ENCODE assay signal across 8 cellular contexts in the genomic region with DNA sequence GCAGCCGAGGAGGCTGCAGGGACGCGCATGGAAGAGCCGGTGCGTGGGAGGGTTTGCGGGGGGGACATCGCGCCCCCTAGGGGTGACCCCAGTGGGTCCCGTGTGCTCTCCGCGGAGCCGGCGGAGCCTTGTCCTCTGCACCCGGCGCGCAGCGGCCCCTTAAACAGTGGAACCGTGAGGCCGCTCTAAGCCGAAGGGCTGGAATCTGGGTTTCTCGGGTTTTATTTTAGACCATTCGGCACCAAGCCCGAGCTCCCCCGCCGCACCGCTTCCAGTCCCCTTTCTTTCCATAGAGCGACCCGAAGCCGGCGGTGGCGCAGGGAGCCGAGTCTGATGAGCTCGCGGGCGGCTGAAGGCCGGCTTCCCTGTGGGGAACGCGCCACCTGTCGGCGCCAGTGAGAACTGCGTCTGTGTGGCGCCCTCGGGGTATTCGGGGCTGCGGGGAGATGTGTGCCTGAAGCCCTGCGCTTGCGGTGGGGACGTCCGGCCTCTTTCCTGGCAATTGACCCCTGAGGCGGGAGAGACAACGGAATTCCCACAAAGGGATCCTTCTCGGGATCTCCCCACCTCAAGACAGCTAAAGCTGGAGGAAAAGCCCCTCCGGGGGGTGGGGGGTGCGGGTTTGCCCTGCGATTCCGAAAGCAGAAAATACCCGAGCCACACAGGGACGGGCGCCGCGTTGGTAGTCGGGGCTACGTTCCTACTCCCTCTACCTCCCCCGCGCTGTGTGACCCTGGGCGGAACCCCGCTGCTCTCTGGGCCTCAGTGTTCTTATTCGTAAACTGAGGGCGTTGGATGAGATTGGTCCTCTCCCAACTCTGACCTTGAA. TPM values are rescaled to one million over a fixed set of nuclear protein-coding genes. Genes with fewer than 3 reads are reported as not detected.
DNase-seq lines count a peak whose midpoint lies in the region; ATAC-seq and TF ChIP-seq lines count a peak whose summit lies in the region.

No MANE protein-coding gene starts in this region.

- DNase-seq in COLO829 (ENCODE audit: low spot score) (peak; percentile 81), HL-60 (ENCODE audit: low read depth in 1 of 2, low spot score in 1 of 2) (peak; percentile 51 to 77), PC-3 (peak; percentile 88), fibroblast of the conjunctiva (ENCODE audit: low read depth) (peak; percentile 57), neuronal stem cell (ENCODE audit: low spot score) (peak; percentile 91), stomach (peak; percentile 82)
- DNase-seq in activated T-helper 1 cell treated with anti-CD3 and anti-CD28 coated beads, Interleukin-12 subunit alpha, Interleukin-12 subunit beta, Interleukin-2, Interleukin-4 antibody, amounts not matched to agents 30 ng/mL and 10 ng/mL and 1 ng/mL, durations not matched to agents 14 hours and 24 hours and 36 hours (ENCODE audit: low spot score) = peak; percentile 71

- H3F3A ChIP-seq in PC-3 (ENCODE audit: low read length, unreplicated experiment) = no peaks in the 10 kb centered on the region

- H2BK12ac ChIP-seq in neuronal stem cell (ENCODE audit: low read length) = no peak overlapping the region

- WGBS in neuronal stem cell (ENCODE audit: extremely low coverage in 2 of 2, insufficient read length in 2 of 2, insufficient replicate concordance in 1 of 2), 2 donors = no CpG with 5 or more reads among the region's 69 CpGs
- 2 to 4% (median 2%) methylated on average over 67 to 69 of the region's 69 CpGs for WGBS in stomach, 5 donors

- H3K4ac ChIP-seq in neuronal stem cell (ENCODE audit: low read length) = no peak overlapping the region

- H4K8ac ChIP-seq in neuronal stem cell (ENCODE audit: low read depth, low read length) = no peak overlapping the region

- no peaks in the 10 kb centered on the region for H3K9me3 ChIP-seq in PC-3 (ENCODE audit: low read length)
- peaks cover 3 to 4% of the 10 kb centered on the region in 2 donors for H3K9me3 ChIP-seq in neuronal stem cell (replicated peaks in 1 of 2; ENCODE audit: control insufficient read depth in 2 of 2, insufficient read depth in 1 of 2, low read depth in 1 of 2, low read length in 2 of 2)
- no peaks in the 10 kb centered on the region for H3K9me3 ChIP-seq in stomach

- TF ChIP-seq POLR2A in stomach (IDR thresholded peaks at IDR 0.05) = no peak

- peak overlapping the region; percentile 89 for H2AFZ ChIP-seq in PC-3 (ENCODE audit: low read length)
- H2AFZ ChIP-seq in neuronal stem cell (ENCODE audit: low read length) = peak overlapping the region; percentile 61

- TF ChIP-seq EP300 in stomach (IDR thresholded peaks at IDR 0.05) = no peak

- peaks cover 4% of the 10 kb centered on the region for H3K4me1 Mint-ChIP-seq in activated T-helper 1 cell treated with anti-CD3 and anti-CD28 coated beads, Interleukin-12 subunit alpha, Interleukin-12 subunit beta, Interleukin-2, Interleukin-4 antibody, amounts not matched to agents 30 ng/mL and 10 ng/mL and 1 ng/mL, durations not matched to agents 14 hours and 24 hours and 36 hours (ENCODE audit: low read depth)

- no peaks in the 10 kb centered on the region for H3K79me1 ChIP-seq in neuronal stem cell (ENCODE audit: low read depth, low read length)

- no peak overlapping the region for H2AK5ac ChIP-seq in neuronal stem cell (ENCODE audit: low read depth, low read length)

- CTCF ChIA-PET in PC-3 (lab: Charles Lee) = interaction anchor here (0.5 to 1.4 kb wide), 19 partner anchors 9 to 841 kb away, joined by 3 to 11 read pairs (median 4); a partner anchor contains a TSS

- H3K9me2 ChIP-seq in PC-3 (replicated peaks; ENCODE audit: low read length) = no peaks in the 10 kb centered on the region

- POLR2A ChIA-PET in PC-3 (lab: Charles Lee; ENCODE audit: unreplicated experiment) = no interaction called here

- H3K27me3 ChIP-seq in HL-60 (ENCODE audit: insufficient read depth, poor library complexity, severe bottlenecking) (peaks cover 93% of the 10 kb centered on the region), PC-3 (ENCODE audit: low read length) (peaks cover 28% of the 10 kb centered on the region), neuronal stem cell (ENCODE audit: control insufficient read depth in 3 of 3, insufficient read depth in 3 of 3, low read depth in 1 of 3, low read length in 3 of 3) (peaks cover 80 to 100% (median 98%) of the 10 kb centered on the region in 3 experiments), stomach (peaks cover 73 to 100% (median 95%) of the 10 kb centered on the region in 3 donors)

- H3K27ac ChIP-seq in HL-60 (replicated peaks) (no peak overlapping the region), PC-3 (ENCODE audit: low read length) (no peak overlapping the region), neuronal stem cell (replicated peaks; ENCODE audit: low read length) (no peak overlapping the region), stomach (no peak overlapping the region)

- peak overlapping the region; percentile 82 for H3K23ac ChIP-seq in neuronal stem cell (ENCODE audit: low read depth, low read length, poor library complexity)

- ATAC-seq in GM19463 (IDR thresholded peaks at IDR 0.05; ENCODE audit: unreplicated experiment) (peak; percentile 91), PC-3 (peak; percentile 89)

- peak overlapping the region; percentile 44 for H3K18ac ChIP-seq in neuronal stem cell (ENCODE audit: low read length)

- BruUV-seq in PC-3 (replicated peaks; lab: Mats Ljungman, UMichigan) = no TSS peak

- no peak overlapping the region for H2BK5ac ChIP-seq in neuronal stem cell (ENCODE audit: low read length)

- peaks cover 2% of the 10 kb centered on the region for H3K36me3 Mint-ChIP-seq in activated T-helper 1 cell treated with anti-CD3 and anti-CD28 coated beads, Interleukin-12 subunit alpha, Interleukin-12 subunit beta, Interleukin-2, Interleukin-4 antibody, amounts not matched to agents 30 ng/mL and 10 ng/mL and 1 ng/mL, durations not matched to agents 14 hours and 24 hours and 36 hours (ENCODE audit: low read depth)

- TF ChIP-seq CTCF in HL-60 (IDR thresholded peaks at IDR 0.05; ENCODE audit: insufficient read depth, low read length) = peak; percentile 63
- peak; percentile 89 for TF ChIP-seq CTCF in PC-3 (conservative IDR thresholded peaks at IDR 0.05; ENCODE audit: low read depth, low read length)
- TF ChIP-seq CTCF in stomach (IDR thresholded peaks at IDR 0.05) = peak in 5 of 7 experiments; percentile 89 to 97 (median 96)

- H3K4me3 Mint-ChIP-seq in activated T-helper 1 cell treated with anti-CD3 and anti-CD28 coated beads, Interleukin-12 subunit alpha, Interleukin-12 subunit beta, Interleukin-2, Interleukin-4 antibody, amounts not matched to agents 30 ng/mL and 10 ng/mL and 1 ng/mL, durations not matched to agents 14 hours and 24 hours and 36 hours = peak overlapping the region; percentile 66

- H3K36me3 ChIP-seq in PC-3 (ENCODE audit: low read depth, low read length) (no peaks in the 10 kb centered on the region), neuronal stem cell (replicated peaks in 1 of 2; ENCODE audit: control insufficient read depth in 2 of 2, insufficient read depth in 2 of 2, low read length in 2 of 2) (no peaks in the 10 kb centered on the region), stomach (no peaks in the 10 kb centered on the region)

- peak overlapping the region; percentile 65 for H3K27ac Mint-ChIP-seq in activated T-helper 1 cell treated with anti-CD3 and anti-CD28 coated beads, Interleukin-12 subunit alpha, Interleukin-12 subunit beta, Interleukin-2, Interleukin-4 antibody, amounts not matched to agents 30 ng/mL and 10 ng/mL and 1 ng/mL, durations not matched to agents 14 hours and 24 hours and 36 hours

- H3K4me3 ChIP-seq in HL-60 (replicated peaks; ENCODE audit: insufficient read depth, low read length) (no peak overlapping the region), PC-3 (ENCODE audit: low read length) (peak overlapping the region; percentile 72), neuronal stem cell (ENCODE audit: low read length in 2 of 2) (no peak overlapping the region), stomach (peak overlapping the region; percentile 1 to 46 (median 20))

- H4K20me1 ChIP-seq in PC-3 (ENCODE audit: low read length) = no peaks in the 10 kb centered on the region

- no peak overlapping the region for H2BK120ac ChIP-seq in neuronal stem cell (ENCODE audit: low read depth, low read length)

- H3K14ac ChIP-seq in neuronal stem cell (ENCODE audit: low read length) = no peak overlapping the region

- H3K9me3 Mint-ChIP-seq in activated T-helper 1 cell treated with anti-CD3 and anti-CD28 coated beads, Interleukin-12 subunit alpha, Interleukin-12 subunit beta, Interleukin-2, Interleukin-4 antibody, amounts not matched to agents 30 ng/mL and 10 ng/mL and 1 ng/mL, durations not matched to agents 14 hours and 24 hours and 36 hours = no peaks in the 10 kb centered on the region

- peaks cover 81% of the 10 kb centered on the region for H3K27me3 Mint-ChIP-seq in activated T-helper 1 cell treated with anti-CD3 and anti-CD28 coated beads, Interleukin-12 subunit alpha, Interleukin-12 subunit beta, Interleukin-2, Interleukin-4 antibody, amounts not matched to agents 30 ng/mL and 10 ng/mL and 1 ng/mL, durations not matched to agents 14 hours and 24 hours and 36 hours (ENCODE audit: insufficient read depth)

- H4K91ac ChIP-seq in neuronal stem cell (ENCODE audit: low read depth, low read length, poor library complexity) = no peak overlapping the region

- intact Hi-C loops in PC-3 (cut with micrococcal nuclease) = loop anchor here (1.0 to 5.0 kb wide), 6 partner anchors 187 to 633 kb away; no protein-coding TSS in a partner anchor
- intact Hi-C loops in activated T-helper 1 cell treated with anti-CD3 and anti-CD28 coated beads, Interleukin-12 subunit alpha, Interleukin-12 subunit beta, Interleukin-2, Interleukin-4 antibody, amounts not matched to agents 30 ng/mL and 10 ng/mL and 1 ng/mL, durations not matched to agents 14 hours and 24 hours and 36 hours (cut with micrococcal nuclease) = loop anchor here (1.0 to 10.0 kb wide), 6 partner anchors 23 to 1489 kb away; a partner anchor contains a TSS
- intact Hi-C loops in stomach (cut with DNase I; ENCODE audit: low total_unique reads) = loop anchor here (5.0 kb wide), 2 partner anchors 633 to 823 kb away; no protein-coding TSS in a partner anchor

- H3K4me1 ChIP-seq in PC-3 (ENCODE audit: insufficient read depth, low read length) (0 out of 2 replicates have a peak, but pooled peaks cover under 1% of the 10 kb centered on the region), neuronal stem cell (ENCODE audit: control insufficient read depth in 2 of 2, insufficient read depth in 1 of 2, low read depth in 1 of 2, low read length in 2 of 2) (peaks cover 0 to 15% of the 10 kb centered on the region in 2 donors), stomach (peaks cover 21 to 69% (median 40%) of the 10 kb centered on the region in 4 donors)

- no peaks in the 10 kb centered on the region for H3K79me2 ChIP-seq in PC-3 (ENCODE audit: low read length)

- H3K4me2 ChIP-seq in PC-3 (ENCODE audit: low read length) (peak overlapping the region; percentile 90), neuronal stem cell (ENCODE audit: insufficient read depth, low read length, poor library complexity, severe bottlenecking) (peak overlapping the region; percentile 73)

- H3K9ac ChIP-seq in PC-3 (ENCODE audit: low read length) = peak overlapping the region; percentile 36
- peak overlapping the region; percentile 40 for H3K9ac ChIP-seq in neuronal stem cell (ENCODE audit: low read depth, low read length, poor library complexity)

- H2BK15ac ChIP-seq in neuronal stem cell (ENCODE audit: low read length) = no peak overlapping the region

RNA-seq across cellular contexts. Expression of a gene that starts 8.2 kb away (rescaled TPM):
- total RNA-seq in PC-3 (2014; rRNA removed) (2.3 and 3.2 TPM in 2 replicates), stomach (not detected)
- not detected in 2 replicates for total RNA-seq in activated T-helper 1 cell treated with anti-CD3 and anti-CD28 coated beads, Interleukin-12 subunit alpha, Interleukin-12 subunit beta, Interleukin-2, Interleukin-4 antibody, amounts not matched to agents 30 ng/mL and 10 ng/mL and 1 ng/mL, durations not matched to agents 14 hours and 24 hours and 36 hours
- polyA plus RNA-seq in neuronal stem cell (2013, experiment 1 of 2) = not detected
- polyA plus RNA-seq in neuronal stem cell (2013, experiment 2 of 2) = 0.01 TPM
- polyA plus RNA-seq in stomach = not detected

Comparison
In these comparisons a context has a peak if more than half of its experiments do, and no peak if none do; other contexts are left out.
1. H3K4me3 ChIP-seq: peak in PC-3 (single experiment) and stomach (4 of 4); none in HL-60 (single experiment) and neuronal stem cell (0 of 2).
2. Peak in every context shown above with its lines, with median percentiles within 50 percentile points of each other: DNase-seq and CTCF ChIP-seq.